In the genomic region with DNA sequence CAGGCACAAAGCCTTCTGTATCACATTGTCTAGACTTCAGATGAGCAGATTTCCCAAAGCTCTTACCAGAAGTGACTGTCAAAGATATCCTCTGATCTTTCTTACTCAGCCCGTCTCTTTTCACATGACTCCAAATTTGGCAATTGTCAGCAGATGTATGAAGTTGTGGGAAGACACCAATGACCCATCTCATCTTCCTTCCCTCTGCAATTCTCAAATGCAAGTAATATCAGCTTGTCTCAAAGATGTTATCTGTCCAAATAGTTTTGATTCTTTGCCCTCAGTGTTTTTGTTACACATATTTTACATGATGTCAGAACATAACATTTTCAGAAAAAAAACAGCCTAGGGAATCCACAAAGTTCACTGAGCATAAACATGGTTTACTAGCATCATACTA, we compare ENCODE assay signal across 20 cellular contexts. TPM values are rescaled to one million over a fixed set of nuclear protein-coding genes. Genes with fewer than 3 reads are reported as not detected.
DNase-seq lines count a peak whose midpoint lies in the region; ATAC-seq, FAIRE-seq and TF ChIP-seq lines count a peak whose summit lies in the region.
"Had no signal": no experiment of that assay in that cellular context is flagged by ENCODE, and none has a peak within 500 bp of the region (broad histone marks: within the 10 kb centered on the region; RNA-seq: fewer than 3 reads in every experiment).

No MANE protein-coding gene starts in this region.

- H3K14ac ChIP-seq in trophoblast cell (ENCODE audit: low read length) = no peak overlapping the region

- no peaks in the 10 kb centered on the region for H3K27me3 ChIP-seq in trophoblast cell (ENCODE audit: insufficient read depth, low read length)
- H3K27me3 ChIP-seq: adrenal gland had no signal

- no peak overlapping the region for H3K23ac ChIP-seq in trophoblast cell (ENCODE audit: low read length)

- no peak overlapping the region for H3K18ac ChIP-seq in trophoblast cell (ENCODE audit: low read length)

- peak; percentile 51 for FAIRE-seq in D721Med (lab: Jason Lieb, UNC)
- FAIRE-seq: endothelial cell of umbilical vein had no signal

- no peak overlapping the region for H4K91ac ChIP-seq in trophoblast cell (ENCODE audit: low read depth, low read length)

- H2AFZ ChIP-seq in trophoblast cell (ENCODE audit: insufficient read depth, low read length, poor library complexity) = no peak overlapping the region
- H2AFZ ChIP-seq: PC-9 had no signal

- H2BK5ac ChIP-seq in trophoblast cell (ENCODE audit: low read depth, low read length, poor library complexity) = no peak overlapping the region

- no peak overlapping the region for H3K27ac ChIP-seq in trophoblast cell (ENCODE audit: low read depth, low read length)
- H3K27ac ChIP-seq: adrenal gland, C4-2B, PC-9, prostate gland had no signal

- TF ChIP-seq CTCF in D721Med (IDR thresholded peaks at IDR 0.05; ENCODE audit: insufficient read depth, missing control alignments) = no peak

- H3K4ac ChIP-seq in trophoblast cell (ENCODE audit: low read depth, low read length) = no peak overlapping the region

- H2BK120ac ChIP-seq in trophoblast cell (ENCODE audit: insufficient read depth, low read length, poor library complexity) = no peak overlapping the region

- H2AK5ac ChIP-seq in trophoblast cell (ENCODE audit: low read length) = no peak overlapping the region

- no peak overlapping the region for H4K12ac ChIP-seq in trophoblast cell (ENCODE audit: low read depth, low read length)

- no peak overlapping the region for H2BK12ac ChIP-seq in trophoblast cell (ENCODE audit: low read length)

- no peak for DNase-seq in D721Med (ENCODE audit: insufficient read length, low spot score)
- DNase-seq in RPMI7951 (ENCODE audit: low read depth) = peak; percentile 35
- peak; percentile 71 for DNase-seq in fibroblast of peridontal ligament (ENCODE audit: extremely low read depth)
- DNase-seq in trophoblast cell = peak; percentile 76 to 92
- DNase-seq in SHP77 treated with DMSO at 0.1 percent for 48 hours (lab: John Stamatoyannopoulos, UW) = no peak
- DNase-seq in RPMI8226 = no peak
- no peak for DNase-seq in SKM-1 treated with dmso at 0.1 percent for 144 hours (lab: John Stamatoyannopoulos, UW; ENCODE audit: unreplicated experiment)
- DNase-seq: activated CD8-positive, alpha-beta T cell treated with anti-CD3 and anti-CD28 coated beads, Interleukin-2, amount 10 ng/mL, durations not matched to agents 7 days and 5 days; adrenal gland; DMS79; H9; NCI-H2029; NCI-H526; stimulated activated naive CD8-positive, alpha-beta T cell treated with anti-CD3 and anti-CD28 coated beads, Interleukin-15, amount 100 ng/mL, for 72 hours had no signal

- no peaks in the 10 kb centered on the region for H3K9me3 ChIP-seq in trophoblast cell (ENCODE audit: insufficient read depth, low read depth, low read length)
- H3K9me3 ChIP-seq: adrenal gland, prostate gland had no signal

- H3K4me3 ChIP-seq in trophoblast cell (ENCODE audit: low read depth, low read length) = no peak overlapping the region
- H3K4me3 ChIP-seq: adrenal gland, PC-9, prostate gland had no signal

- no peaks in the 10 kb centered on the region for H3K79me2 ChIP-seq in trophoblast cell (ENCODE audit: control insufficient read depth, insufficient read depth, low read length, poor library complexity)

- H3K4me1 ChIP-seq in trophoblast cell (ENCODE audit: control insufficient read depth in 1 of 2, insufficient read depth in 2 of 2, low read length in 2 of 2) = no peaks in the 10 kb centered on the region
- H3K4me1 ChIP-seq: adrenal gland, prostate gland had no signal

- H3K9ac ChIP-seq in trophoblast cell (ENCODE audit: low read length) = no peak overlapping the region

- no peaks in the 10 kb centered on the region for H3K36me3 ChIP-seq in trophoblast cell (ENCODE audit: control insufficient read depth in 1 of 2, insufficient read depth in 2 of 2, low read length in 2 of 2)
- H3K36me3 ChIP-seq: adrenal gland, prostate gland had no signal

- no CpG with 5 or more reads among the region's 1 CpG for WGBS in trophoblast cell (ENCODE audit: extremely low coverage, insufficient coverage, insufficient read length)

- no peak overlapping the region for H4K8ac ChIP-seq in trophoblast cell (ENCODE audit: low read depth, low read length)

- H3K79me1 ChIP-seq in trophoblast cell (ENCODE audit: low read length) = no peaks in the 10 kb centered on the region

- ATAC-seq in GM21381 (IDR thresholded peaks at IDR 0.05; ENCODE audit: unreplicated experiment) = no peak
- ATAC-seq: activated CD8-positive, alpha-beta T cell treated with anti-CD3 and anti-CD28 coated beads, Interleukin-2, amount 10 ng/mL, durations not matched to agents 7 days and 5 days; activated T-helper 17 cell treated with anti-CD3 and anti-CD28 coated beads, Interleukin-2, amount 50 U/mL, for 72 hours; stimulated activated naive CD8-positive, alpha-beta T cell treated with anti-CD3 and anti-CD28 coated beads, Interleukin-15, amount 100 ng/mL, for 72 hours had no signal

- H3K4me2 ChIP-seq in trophoblast cell (ENCODE audit: low read length) = no peak overlapping the region
- H3K4me2 ChIP-seq: PC-9 had no signal

RNA-seq across cellular contexts. Expression of gene RGS2, which starts 45.1 kb away (rescaled TPM):
- 24.7 and 26.9 TPM in 2 replicates for total RNA-seq in RPMI7951 (2014; rRNA removed; shearing (Covaris generic))
- 30.0 and 33.2 TPM in 2 replicates for polyA plus RNA-seq in trophoblast cell (2013)

Comparison
In these comparisons a context has a peak if more than half of its experiments do, and no peak if none do; other contexts are left out.
1. DNase-seq: peak in RPMI7951 (single experiment), fibroblast of peridontal ligament (single experiment) and trophoblast cell (2 of 2); none in D721Med (single experiment), SHP77 treated with DMSO at 0.1 percent for 48 hours (single experiment), RPMI8226 (single experiment) and SKM-1 treated with dmso at 0.1 percent for 144 hours (single experiment).